16 cellular contexts compared by ENCODE assay signal in the genomic region with DNA sequence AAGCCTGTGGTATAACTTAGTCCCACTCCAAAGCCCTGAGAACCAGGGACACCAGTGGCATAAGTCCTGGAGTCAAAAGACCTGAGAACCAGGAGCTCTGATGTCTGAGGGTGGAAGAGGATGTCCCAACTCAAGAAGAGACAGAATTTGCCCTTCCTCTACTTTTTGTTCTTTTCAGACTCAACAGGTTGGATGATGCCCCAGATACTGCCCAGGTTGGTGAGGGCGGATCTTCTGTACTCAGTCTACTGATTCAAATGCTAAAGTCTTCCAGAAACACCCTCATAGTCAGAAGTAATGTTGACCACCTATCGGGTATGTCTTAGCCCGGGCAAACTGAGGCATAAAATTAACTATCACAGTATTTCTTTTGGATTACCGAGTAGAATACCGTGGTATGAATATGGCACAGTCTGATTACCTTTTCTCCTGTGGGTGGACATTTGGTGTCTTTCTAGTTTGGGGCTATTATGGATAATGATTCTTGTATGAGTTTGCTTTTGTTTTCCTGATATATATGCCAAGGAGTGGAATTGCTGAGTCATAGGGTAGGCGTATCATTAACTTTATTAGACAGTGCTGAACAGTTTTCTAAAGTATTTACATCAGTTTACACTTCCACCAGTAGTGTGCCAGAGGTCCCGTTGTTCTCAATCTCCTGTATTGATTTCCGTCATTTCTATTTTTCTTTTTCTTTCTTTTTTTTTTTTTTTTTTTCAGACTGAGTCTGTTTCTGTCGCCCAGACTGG. TPM values are rescaled to one million over a fixed set of nuclear protein-coding genes. Genes with fewer than 3 reads are reported as not detected.
A peak's percentile ranks its signal among the peaks of the same experiment; 100 is the strongest.
DNase-seq lines count a peak whose midpoint lies in the region; ATAC-seq and TF ChIP-seq lines count a peak whose summit lies in the region.
"Had no signal": no experiment of that assay in that cellular context is flagged by ENCODE, and none has a peak within 500 bp of the region (broad histone marks: within the 10 kb centered on the region; RNA-seq: fewer than 3 reads in every experiment).

No MANE protein-coding gene starts in this region.

- H3K9me3 Mint-ChIP-seq in activated naive CD4-positive, alpha-beta T cell treated with anti-CD3 and anti-CD28 coated beads for 36 hours, result no peaks in the 10 kb centered on the region
- H3K9me3 Mint-ChIP-seq in stimulated activated effector memory CD8-positive, alpha-beta T cell treated with anti-CD3 and anti-CD28 coated beads, Interleukin-12 subunit alpha, Interleukin-12 subunit beta, amount 100 ng/mL, for 72 hours, result no peaks in the 10 kb centered on the region
- H3K9me3 Mint-ChIP-seq: HFFc6 had no signal

- DNase-seq in activated naive CD4-positive, alpha-beta T cell treated with anti-CD3 and anti-CD28 coated beads for 36 hours, result no peak
- DNase-seq in activated naive CD4-positive, alpha-beta T cell (lab: John Stamatoyannopoulos, UW), result no peak
- DNase-seq in RWPE1 (ENCODE audit: low spot score) (peak; percentile 20), fibroblast of mammary gland (ENCODE audit: low read depth) (peak; percentile 41), medulla oblongata (ENCODE audit: extremely low spot score) (no peak)
- DNase-seq in stimulated activated effector memory CD8-positive, alpha-beta T cell treated with anti-CD3 and anti-CD28 coated beads, Interleukin-12 subunit alpha, Interleukin-12 subunit beta, amount 100 ng/mL, for 72 hours (ENCODE audit: low spot score in 2 of 2), result no peak
- no peak for DNase-seq in effector CD8-positive, alpha-beta T cell (lab: John Stamatoyannopoulos, UW)
- DNase-seq: activated CD8-positive, alpha-beta memory T cell treated with anti-CD3 and anti-CD28 coated beads, Interleukin-2, amount 50 U/mL, for 48 hours; HFFc6; lower lobe of right lung; MG63; NCI-H2081; SHP77 had no signal

- no peaks in the 10 kb centered on the region for H3K27me3 Mint-ChIP-seq in activated naive CD4-positive, alpha-beta T cell treated with anti-CD3 and anti-CD28 coated beads for 36 hours (ENCODE audit: low read depth)

- CTCF ChIA-PET in activated naive CD4-positive, alpha-beta T cell treated with anti-CD3 and anti-CD28 coated beads for 36 hours (lab: Charles Lee), result interaction anchor here (0.6 kb wide), 2 partner anchors 8 to 21 kb away, joined by 4 to 6 read pairs; no protein-coding TSS in a partner anchor
- CTCF ChIA-PET in RWPE1 (lab: Yijun Ruan, JAX), result interaction anchor here (0.5 kb wide), 1 partner anchor 38 kb away, joined by 4 read pairs; no protein-coding TSS in a partner anchor

- POLR2A ChIA-PET in RWPE1 (lab: Yijun Ruan, JAX; ENCODE audit: low non-redundant PET), result no interaction called here

- H3K27ac Mint-ChIP-seq in activated naive CD4-positive, alpha-beta T cell treated with anti-CD3 and anti-CD28 coated beads for 36 hours, result peak overlapping the region; percentile 54
- peak overlapping the region; percentile 32 for H3K27ac Mint-ChIP-seq in stimulated activated effector memory CD8-positive, alpha-beta T cell treated with anti-CD3 and anti-CD28 coated beads, Interleukin-12 subunit alpha, Interleukin-12 subunit beta, amount 100 ng/mL, for 72 hours
- H3K27ac Mint-ChIP-seq: HFFc6 had no signal

- no peak for ATAC-seq in stimulated activated effector memory CD8-positive, alpha-beta T cell treated with anti-CD3 and anti-CD28 coated beads, Interleukin-12 subunit alpha, Interleukin-12 subunit beta, amount 100 ng/mL, for 72 hours
- no peak for ATAC-seq in HG02763 (IDR thresholded peaks at IDR 0.05; ENCODE audit: unreplicated experiment)
- ATAC-seq: esophagus mucosa, lower lobe of right lung had no signal

- no peak for TF ChIP-seq CTCF in RWPE1 (conservative IDR thresholded peaks at IDR 0.05; ENCODE audit: low read depth)
- no peak for TF ChIP-seq CTCF in fibroblast of mammary gland (conservative IDR thresholded peaks at IDR 0.05; ENCODE audit: control insufficient read depth, insufficient read depth, low read depth, low read length)

- H3K36me3 Mint-ChIP-seq in activated naive CD4-positive, alpha-beta T cell treated with anti-CD3 and anti-CD28 coated beads for 36 hours (ENCODE audit: low read depth), result peaks cover 15% of the 10 kb centered on the region
- peaks cover 16% of the 10 kb centered on the region for H3K36me3 Mint-ChIP-seq in stimulated activated effector memory CD8-positive, alpha-beta T cell treated with anti-CD3 and anti-CD28 coated beads, Interleukin-12 subunit alpha, Interleukin-12 subunit beta, amount 100 ng/mL, for 72 hours

- no peak overlapping the region; the same call in 1 of the 2 replicates for H3K27ac ChIP-seq in RWPE1
- H3K27ac ChIP-seq: lower lobe of right lung, skin epidermis had no signal

- peaks cover 12% of the 10 kb centered on the region for H3K4me1 Mint-ChIP-seq in activated naive CD4-positive, alpha-beta T cell treated with anti-CD3 and anti-CD28 coated beads for 36 hours (ENCODE audit: low read depth)
- H3K4me1 Mint-ChIP-seq in stimulated activated effector memory CD8-positive, alpha-beta T cell treated with anti-CD3 and anti-CD28 coated beads, Interleukin-12 subunit alpha, Interleukin-12 subunit beta, amount 100 ng/mL, for 72 hours, result peaks cover 6% of the 10 kb centered on the region

- H3K4me3 ChIP-seq in fibroblast of mammary gland (ENCODE audit: control insufficient read depth, low read depth, low read length), result no peak overlapping the region
- H3K4me3 ChIP-seq: lower lobe of right lung, MG63, skin epidermis had no signal

- H3K4me3 Mint-ChIP-seq in activated naive CD4-positive, alpha-beta T cell treated with anti-CD3 and anti-CD28 coated beads for 36 hours, result no peak overlapping the region
- no peak overlapping the region for H3K4me3 Mint-ChIP-seq in stimulated activated effector memory CD8-positive, alpha-beta T cell treated with anti-CD3 and anti-CD28 coated beads, Interleukin-12 subunit alpha, Interleukin-12 subunit beta, amount 100 ng/mL, for 72 hours
- H3K4me3 Mint-ChIP-seq: HFFc6 had no signal

- intact Hi-C loops in activated naive CD4-positive, alpha-beta T cell treated with anti-CD3 and anti-CD28 coated beads for 36 hours (cut with micrococcal nuclease), result no loop called here

RNA-seq across cellular contexts. Expression of gene CHAF1B, which starts 3.2 kb away (rescaled TPM):
- 10 to 100 TPM; 30.5 to 31.9 TPM for total RNA-seq in activated naive CD4-positive, alpha-beta T cell treated with anti-CD3 and anti-CD28 coated beads for 36 hours

Comparison
In these comparisons a context has a peak if more than half of its experiments do, and no peak if none do; other contexts are left out.
1. DNase-seq: peak in RWPE1 (single experiment) and fibroblast of mammary gland (single experiment); none in activated naive CD4-positive, alpha-beta T cell treated with anti-CD3 and anti-CD28 coated beads for 36 hours (single experiment), activated naive CD4-positive, alpha-beta T cell (0 of 4), stimulated activated effector memory CD8-positive, alpha-beta T cell treated with anti-CD3 and anti-CD28 coated beads, Interleukin-12 subunit alpha, Interleukin-12 subunit beta, amount 100 ng/mL, for 72 hours (0 of 2), medulla oblongata (single experiment) and effector CD8-positive, alpha-beta T cell (single experiment).